In genomic region chr3:187082976-187083375, GRCh38 we compare ENCODE assay signal across 20 cellular contexts.
"Had no signal": no experiment of that assay in that cellular context is flagged by ENCODE, and none has a peak within 500 bp of the region (broad histone marks: within the 10 kb centered on the region; RNA-seq: fewer than 3 reads in every experiment).

No MANE protein-coding gene starts in this region.

- H3K4me1 Mint-ChIP-seq: central memory CD8-positive, alpha-beta T cell; neural crest cell had no signal

- H3K36me3 Mint-ChIP-seq: type B pancreatic cell had no signal

- H3K9me3 ChIP-seq: colonic mucosa had no signal

- H3K36me3 ChIP-seq: colonic mucosa had no signal

- H3K4me3 Mint-ChIP-seq: activated CD8-positive, alpha-beta T cell treated with anti-CD3 and anti-CD28 coated beads for 36 hours; activated naive CD4-positive, alpha-beta T cell treated with anti-CD3 and anti-CD28 coated beads, Interleukin-2, amount 50 U/mL, for 24 hours; activated T-cell treated with anti-CD3 and anti-CD28 coated beads, Interleukin-2, amount 50 U/mL, for 24 hours; central memory CD8-positive, alpha-beta T cell; naive B cell; neural crest cell; stimulated activated naive CD8-positive, alpha-beta T cell treated with anti-CD3 and anti-CD28 coated beads, Interleukin-15, amount 100 ng/mL, for 72 hours; T-helper 17 cell; type B pancreatic cell had no signal

- H3K4me3 ChIP-seq: ascending aorta, colonic mucosa, left ventricle myocardium inferior, psoas muscle had no signal

- H3K27ac ChIP-seq: ascending aorta, colonic mucosa, psoas muscle had no signal

- DNase-seq: activated CD4-positive, alpha-beta T cell treated with anti-CD3 and anti-CD28 coated beads for 4 hours; activated CD8-positive, alpha-beta T cell treated with anti-CD3 and anti-CD28 coated beads for 36 hours; activated T-cell treated with anti-CD3 and anti-CD28 coated beads, Interleukin-2, amount 50 U/mL, for 24 hours; colonic mucosa; erythroblast; head of caudate nucleus; left ventricle myocardium inferior; mammary epithelial cell; naive B cell; psoas muscle; right cardiac atrium; stimulated activated CD4-positive, alpha-beta T cell treated with anti-CD3 and anti-CD28 coated beads, Interleukin-2, amount 100 ng/mL, for 24 hours; stimulated activated naive CD8-positive, alpha-beta T cell treated with anti-CD3 and anti-CD28 coated beads, Interleukin-15, amount 100 ng/mL, for 72 hours; T-helper 17 cell had no signal

- ATAC-seq: activated CD8-positive, alpha-beta T cell treated with anti-CD3 and anti-CD28 coated beads for 36 hours; psoas muscle; right cardiac atrium; stimulated activated naive CD8-positive, alpha-beta T cell treated with anti-CD3 and anti-CD28 coated beads, Interleukin-15, amount 100 ng/mL, for 72 hours; T-helper 17 cell had no signal

- H3K27ac Mint-ChIP-seq: activated CD8-positive, alpha-beta T cell treated with anti-CD3 and anti-CD28 coated beads for 36 hours; activated naive CD4-positive, alpha-beta T cell treated with anti-CD3 and anti-CD28 coated beads, Interleukin-2, amount 50 U/mL, for 24 hours; activated T-cell treated with anti-CD3 and anti-CD28 coated beads, Interleukin-2, amount 50 U/mL, for 24 hours; activated T-helper 2 cell treated with anti-CD3 and anti-CD28 coated beads, Interferon-gamma antibody, Interleukin-2, Interleukin-4, amounts not matched to agents 10 μg/mL and 5 μg/mL and 100 μg/mL, durations not matched to agents 14 hours and 24 hours and 36 hours; stimulated activated naive CD8-positive, alpha-beta T cell treated with anti-CD3 and anti-CD28 coated beads, Interleukin-15, amount 100 ng/mL, for 72 hours; T-helper 17 cell; type B pancreatic cell had no signal

- H3K4me1 ChIP-seq: colonic mucosa, psoas muscle had no signal

- H3K9me3 Mint-ChIP-seq: activated naive CD4-positive, alpha-beta T cell treated with anti-CD3 and anti-CD28 coated beads, Interleukin-2, amount 50 U/mL, for 24 hours; type B pancreatic cell had no signal

- H3K27me3 ChIP-seq: ascending aorta, colonic mucosa had no signal

- H3K27me3 Mint-ChIP-seq: activated CD8-positive, alpha-beta T cell treated with anti-CD3 and anti-CD28 coated beads for 36 hours; activated naive CD4-positive, alpha-beta T cell treated with anti-CD3 and anti-CD28 coated beads, Interleukin-2, amount 50 U/mL, for 24 hours; activated T-cell treated with anti-CD3 and anti-CD28 coated beads, Interleukin-2, amount 50 U/mL, for 24 hours; central memory CD8-positive, alpha-beta T cell; naive B cell; stimulated activated naive CD8-positive, alpha-beta T cell treated with anti-CD3 and anti-CD28 coated beads, Interleukin-15, amount 100 ng/mL, for 72 hours; T-helper 17 cell; type B pancreatic cell had no signal
